Comparison of ENCODE assay signal across 12 cellular contexts in genomic region chr7:91995391-91995790, GRCh38. TPM values are rescaled to one million over a fixed set of nuclear protein-coding genes. Genes with fewer than 3 reads are reported as not detected.
DNase-seq lines count a peak whose midpoint lies in the region; ATAC-seq and TF ChIP-seq lines count a peak whose summit lies in the region.
"Had no signal": no experiment of that assay in that cellular context is flagged by ENCODE, and none has a peak within 500 bp of the region (broad histone marks: within the 10 kb centered on the region; RNA-seq: fewer than 3 reads in every experiment).

No MANE protein-coding gene starts in this region.

- TF ChIP-seq CTCF in breast epithelium (IDR thresholded peaks at IDR 0.05) = no peak

- peak; percentile 98 for ATAC-seq in GM18517 (IDR thresholded peaks at IDR 0.05; ENCODE audit: unreplicated experiment)
- peak; percentile 93 for ATAC-seq in GM21367 (IDR thresholded peaks at IDR 0.05; ENCODE audit: unreplicated experiment)
- peak; percentile 97 for ATAC-seq in HG03025 (IDR thresholded peaks at IDR 0.05; ENCODE audit: low FRiP score, unreplicated experiment)
- ATAC-seq: gastrocnemius medialis had no signal

- peak overlapping the region; percentile 2; the same call in 1 of the 2 replicates for H3K9ac ChIP-seq in Karpas-422 (ENCODE audit: low read length)

- H3K4me1 ChIP-seq in Karpas-422 (ENCODE audit: low read length) = peaks cover 25% of the 10 kb centered on the region
- no peaks in the 10 kb centered on the region for H3K4me1 ChIP-seq in breast epithelium
- H3K4me1 ChIP-seq: gastrocnemius medialis had no signal

- H3K9me3 ChIP-seq in Karpas-422 (ENCODE audit: low read length) = no peaks in the 10 kb centered on the region
- no peaks in the 10 kb centered on the region for H3K9me3 ChIP-seq in breast epithelium
- H3K9me3 ChIP-seq: gastrocnemius medialis had no signal

- H3K36me3 ChIP-seq in Karpas-422 (ENCODE audit: insufficient read depth, low read length) = peaks cover 6% of the 10 kb centered on the region; the same call in 1 of the 2 replicates
- H3K36me3 ChIP-seq in breast epithelium = peaks cover 6% of the 10 kb centered on the region

- H3K27ac ChIP-seq in Karpas-422 (ENCODE audit: low read length) = peak overlapping the region; percentile 56
- no peak overlapping the region for H3K27ac ChIP-seq in breast epithelium
- H3K27ac ChIP-seq: gastrocnemius medialis had no signal

- no peak for TF ChIP-seq POLR2A in breast epithelium (IDR thresholded peaks at IDR 0.05)

- peak overlapping the region; percentile 36 for H3K4me2 ChIP-seq in Karpas-422 (ENCODE audit: low read depth, low read length, poor library complexity, severe bottlenecking)

- H3K9me2 ChIP-seq in Karpas-422 (replicated peaks; ENCODE audit: insufficient read depth, low read length) = no peaks in the 10 kb centered on the region

- H3K4me3 ChIP-seq in Karpas-422 (ENCODE audit: low read length) (peak overlapping the region; percentile 2; the same call in 1 of the 2 replicates), breast epithelium (no peak overlapping the region)
- H3K4me3 ChIP-seq: gastrocnemius medialis had no signal

- H3K27me3 ChIP-seq in Karpas-422 (ENCODE audit: low read length) = no peaks in the 10 kb centered on the region
- H3K27me3 ChIP-seq in breast epithelium = no peaks in the 10 kb centered on the region
- H3K27me3 ChIP-seq: gastrocnemius medialis had no signal

- H3K79me2 ChIP-seq in Karpas-422 (ENCODE audit: low read length) = peaks cover 7% of the 10 kb centered on the region; the same call in 1 of the 2 replicates

- H2AFZ ChIP-seq in Karpas-422 (ENCODE audit: low read length) = 0 out of 2 replicates have a peak overlapping the region, but pooled peaks have one; percentile 3

- intact Hi-C loops in breast epithelium (cut with DNase I; ENCODE audit: low total_unique reads) = no loop called here

- no peaks in the 10 kb centered on the region for H4K20me1 ChIP-seq in Karpas-422 (ENCODE audit: insufficient read depth, low read depth, low read length)

- DNase-seq in Karpas-422 = peak; percentile 52
- no peak for DNase-seq in NCI-H2227 (lab: John Stamatoyannopoulos, UW; ENCODE audit: unreplicated experiment)
- DNase-seq in breast epithelium (ENCODE audit: low spot score in 2 of 2) = no peak
- DNase-seq in NCI-H524 (lab: John Stamatoyannopoulos, UW) = no peak
- DNase-seq in H4 (ENCODE audit: low spot score) = no peak
- DNase-seq: activated CD4-positive, alpha-beta memory T cell treated with anti-CD3 and anti-CD28 coated beads for 36 hours; activated naive CD8-positive, alpha-beta T cell treated with anti-CD3 and anti-CD28 coated beads, Interleukin-2, amount 10 ng/mL, durations not matched to agents 7 days and 5 days; gastrocnemius medialis; NCI-H748 treated with DMSO at 0.1 percent for 48 hours had no signal

RNA-seq across cellular contexts. Expression of gene AKAP9, which starts 54.7 kb away (rescaled TPM):
- 60.9 and 92.9 TPM in 2 replicates for total RNA-seq in Karpas-422 (2014; rRNA removed; shearing (Covaris generic); ENCODE audit: low replicate concordance)
- total RNA-seq in breast epithelium = 100 to 1,000 TPM in 2 of 3 donors, 10 to 100 TPM in 1; 73.3 to 193 (median 124) TPM
- total RNA-seq in H4 (2014; rRNA removed; shearing (Covaris generic)) = 15.8 and 17.3 TPM in 2 replicates
